In the genomic region with DNA sequence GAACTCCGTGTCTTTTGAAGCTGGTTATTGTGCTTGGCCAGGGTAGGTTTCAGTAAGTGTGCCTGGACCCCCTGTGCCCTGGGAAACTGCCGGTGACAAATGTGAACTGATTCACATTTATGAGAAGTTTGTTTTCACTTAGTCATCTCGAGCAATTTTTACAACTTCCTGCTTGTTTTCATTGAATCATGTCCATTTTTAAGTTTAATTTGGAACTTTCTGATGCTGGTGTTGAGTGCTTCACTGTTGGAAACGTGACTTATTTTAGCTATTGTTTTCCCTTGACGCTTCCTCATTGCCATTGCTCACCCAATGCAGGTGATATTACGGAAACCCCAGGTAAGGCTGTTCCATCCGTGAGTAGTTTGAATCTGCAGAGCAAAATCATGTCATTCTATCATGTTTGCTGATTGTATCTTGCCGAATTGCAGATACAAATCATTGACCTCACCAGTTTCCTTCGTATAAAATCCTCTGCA, we compare ENCODE assay signal across 18 cellular contexts.
DNase-seq lines count a peak whose midpoint lies in the region; ATAC-seq and TF ChIP-seq lines count a peak whose summit lies in the region.
"Had no signal": no experiment of that assay in that cellular context is flagged by ENCODE, and none has a peak within 500 bp of the region (broad histone marks: within the 10 kb centered on the region; RNA-seq: fewer than 3 reads in every experiment).

No MANE protein-coding gene starts in this region.

- H3K36me3 ChIP-seq in prostate gland, result no peaks in the 10 kb centered on the region
- H3K36me3 ChIP-seq: ascending aorta had no signal

- no peaks in the 10 kb centered on the region for H3K36me3 Mint-ChIP-seq in activated T-helper 2 cell treated with anti-CD3 and anti-CD28 coated beads, Interferon-gamma antibody, Interleukin-2, Interleukin-4, amounts not matched to agents 10 μg/mL and 5 μg/mL and 100 μg/mL, durations not matched to agents 14 hours and 24 hours and 36 hours (ENCODE audit: low read depth)
- H3K36me3 Mint-ChIP-seq: naive thymus-derived CD4-positive, alpha-beta T cell had no signal

- ATAC-seq in GM21526 (IDR thresholded peaks at IDR 0.05; ENCODE audit: low FRiP score, unreplicated experiment), result no peak
- ATAC-seq in HG03159 (IDR thresholded peaks at IDR 0.05; ENCODE audit: unreplicated experiment), result no peak
- ATAC-seq: left ventricle myocardium superior; naive thymus-derived CD4-positive, alpha-beta T cell had no signal

- H3K4me3 ChIP-seq in prostate gland, result no peak overlapping the region
- H3K4me3 ChIP-seq: ascending aorta had no signal

- H3K4me1 Mint-ChIP-seq in activated T-helper 2 cell treated with anti-CD3 and anti-CD28 coated beads, Interferon-gamma antibody, Interleukin-2, Interleukin-4, amounts not matched to agents 10 μg/mL and 5 μg/mL and 100 μg/mL, durations not matched to agents 14 hours and 24 hours and 36 hours (ENCODE audit: low read depth), result peaks cover 17% of the 10 kb centered on the region

- no peaks in the 10 kb centered on the region for H3K27me3 ChIP-seq in prostate gland (replicated peaks; ENCODE audit: insufficient read depth)
- H3K27me3 ChIP-seq: ascending aorta had no signal

- no peak overlapping the region for H3K4me3 Mint-ChIP-seq in activated T-helper 2 cell treated with anti-CD3 and anti-CD28 coated beads, Interferon-gamma antibody, Interleukin-2, Interleukin-4, amounts not matched to agents 10 μg/mL and 5 μg/mL and 100 μg/mL, durations not matched to agents 14 hours and 24 hours and 36 hours (ENCODE audit: low read depth)
- H3K4me3 Mint-ChIP-seq: naive thymus-derived CD4-positive, alpha-beta T cell had no signal

- no peak for TF ChIP-seq POLR2A in prostate gland (IDR thresholded peaks at IDR 0.05)

- H3K4me1 ChIP-seq in prostate gland (replicated peaks), result peaks cover 11% of the 10 kb centered on the region
- H3K4me1 ChIP-seq: ascending aorta had no signal

- no peaks in the 10 kb centered on the region for H3K9me3 Mint-ChIP-seq in activated T-helper 2 cell treated with anti-CD3 and anti-CD28 coated beads, Interferon-gamma antibody, Interleukin-2, Interleukin-4, amounts not matched to agents 10 μg/mL and 5 μg/mL and 100 μg/mL, durations not matched to agents 14 hours and 24 hours and 36 hours

- H3K27ac ChIP-seq in prostate gland, result peak overlapping the region; percentile 21 to 68
- H3K27ac ChIP-seq: ascending aorta had no signal

- H3K9me3 ChIP-seq in prostate gland, result no peaks in the 10 kb centered on the region
- H3K9me3 ChIP-seq: ascending aorta had no signal

- intact Hi-C loops in activated T-helper 2 cell treated with anti-CD3 and anti-CD28 coated beads, Interferon-gamma antibody, Interleukin-2, Interleukin-4, amounts not matched to agents 10 μg/mL and 5 μg/mL and 100 μg/mL, durations not matched to agents 14 hours and 24 hours and 36 hours (cut with micrococcal nuclease), result loop anchor here (5.0 kb wide), 1 partner anchor 51 kb away; no protein-coding TSS in a partner anchor
- intact Hi-C loops in prostate gland (cut with DNase I), result no loop called here

- WGBS in prostate gland, result 23% methylated on average over 9 of the region's 9 CpGs

- DNase-seq in NOMO-1 treated with DMSO at 0.1 percent for 48 hours (lab: John Stamatoyannopoulos, UW; ENCODE audit: unreplicated experiment) (peak; percentile 14), NOMO-1 treated with dmso at 0.1 percent for 144 hours (lab: John Stamatoyannopoulos, UW; ENCODE audit: unreplicated experiment) (no peak), HT1080 (ENCODE audit: low read depth) (peak; percentile 63), prostate gland (ENCODE audit: low spot score) (peak; percentile 57), superior temporal gyrus (ENCODE audit: extremely low spot score) (no peak)
- no peak for DNase-seq in activated T-helper 2 cell treated with anti-CD3 and anti-CD28 coated beads, Interferon-gamma antibody, Interleukin-2, Interleukin-4, amounts not matched to agents 10 μg/mL and 5 μg/mL and 100 μg/mL, durations not matched to agents 14 hours and 24 hours and 36 hours (ENCODE audit: low spot score)
- DNase-seq: 8988T; H7; Karpas-422; left ventricle myocardium superior; naive thymus-derived CD4-positive, alpha-beta T cell; NCI-H1930; NCI-H524 treated with DMSO at 0.1 percent for 48 hours; stimulated activated CD4-positive, alpha-beta T cell treated with anti-CD3 and anti-CD28 coated beads, Interleukin-4, amount 100 ng/mL, for 1 hour; trophoblast cell had no signal

- H3K27me3 Mint-ChIP-seq in activated T-helper 2 cell treated with anti-CD3 and anti-CD28 coated beads, Interferon-gamma antibody, Interleukin-2, Interleukin-4, amounts not matched to agents 10 μg/mL and 5 μg/mL and 100 μg/mL, durations not matched to agents 14 hours and 24 hours and 36 hours (ENCODE audit: low read depth), result no peaks in the 10 kb centered on the region

- no peak for TF ChIP-seq CTCF in prostate gland (IDR thresholded peaks at IDR 0.05)

- H3K27ac Mint-ChIP-seq in activated T-helper 2 cell treated with anti-CD3 and anti-CD28 coated beads, Interferon-gamma antibody, Interleukin-2, Interleukin-4, amounts not matched to agents 10 μg/mL and 5 μg/mL and 100 μg/mL, durations not matched to agents 14 hours and 24 hours and 36 hours, result peak overlapping the region; percentile 54
- H3K27ac Mint-ChIP-seq: naive thymus-derived CD4-positive, alpha-beta T cell had no signal

Comparison
In these comparisons a context has a peak if more than half of its experiments do, and no peak if none do; other contexts are left out.
1. DNase-seq: peak in NOMO-1 treated with DMSO at 0.1 percent for 48 hours (single experiment), HT1080 (single experiment) and prostate gland (single experiment); none in NOMO-1 treated with dmso at 0.1 percent for 144 hours (single experiment), activated T-helper 2 cell treated with anti-CD3 and anti-CD28 coated beads, Interferon-gamma antibody, Interleukin-2, Interleukin-4, amounts not matched to agents 10 μg/mL and 5 μg/mL and 100 μg/mL, durations not matched to agents 14 hours and 24 hours and 36 hours (single experiment) and superior temporal gyrus (single experiment).